In genomic region chr11:134328433-134328832, GRCh38 we compare ENCODE assay signal across 40 cellular contexts. TPM values are rescaled to one million over a fixed set of nuclear protein-coding genes. Genes with fewer than 3 reads are reported as not detected.
"Had no signal": no experiment of that assay in that cellular context is flagged by ENCODE, and none has a peak within 500 bp of the region (broad histone marks: within the 10 kb centered on the region; RNA-seq: fewer than 3 reads in every experiment).

No MANE protein-coding gene starts in this region.

- H3K36me3 ChIP-seq: ascending aorta, cardiac muscle cell had no signal

- DNase-seq: activated CD4-positive, alpha-beta memory T cell treated with anti-CD3 and anti-CD28 coated beads, Interleukin-2, amount 10 ng/mL, durations not matched to agents 7 days and 5 days; activated CD4-positive, alpha-beta T cell treated with anti-CD3 and anti-CD28 coated beads for 1 hour; activated CD4-positive, alpha-beta T cell treated with anti-CD3 and anti-CD28 coated beads for 36 hours; activated CD4-positive, alpha-beta T cell treated with anti-CD3 and anti-CD28 coated beads for 48 hours; activated CD4-positive, alpha-beta T cell treated with anti-CD3 and anti-CD28 coated beads, Interleukin-2, amount 10 ng/mL, durations not matched to agents 7 days and 5 days; activated CD4-positive, alpha-beta T cell treated with anti-CD3 and anti-CD28 coated beads, Interleukin-2, amount 50 U/mL, for 48 hours; activated CD4-positive, CD25-positive, alpha-beta regulatory T cell; activated CD8-positive, alpha-beta memory T cell treated with anti-CD3 and anti-CD28 coated beads for 24 hours; activated CD8-positive, alpha-beta memory T cell treated with anti-CD3 and anti-CD28 coated beads, Interleukin-2, amount 10 ng/mL, durations not matched to agents 7 days and 5 days; activated CD8-positive, alpha-beta memory T cell treated with anti-CD3 and anti-CD28 coated beads, Interleukin-2, amount 50 U/mL, for 48 hours; activated CD8-positive, alpha-beta T cell treated with anti-CD3 and anti-CD28 coated beads, Interleukin-2, amount 10 ng/mL, durations not matched to agents 7 days and 5 days; activated effector memory CD4-positive, alpha-beta T cell treated with Interleukin-2 at 50 U/mL for 16 hours; activated gamma-delta T cell; activated naive CD4-positive, alpha-beta T cell treated with anti-CD3 and anti-CD28 coated beads, Interleukin-2, amount 10 ng/mL, durations not matched to agents 7 days and 5 days; activated naive CD4-positive, alpha-beta T cell treated with Interleukin-2 at 50 U/mL for 16 hours; activated naive CD8-positive, alpha-beta T cell treated with anti-CD3 and anti-CD28 coated beads, Interleukin-2, amount 10 ng/mL, durations not matched to agents 7 days and 5 days; activated naive CD8-positive, alpha-beta T cell treated with anti-CD3 and anti-CD28 coated beads, Interleukin-2, amount 50 U/mL, for 24 hours; activated T-cell treated with anti-CD3 and anti-CD28 coated beads, Interleukin-2, amount 50 U/mL, for 24 hours; activated T-cell treated with anti-CD3 and anti-CD28 coated beads, Interleukin-2, amount 50 U/mL, for 48 hours; amygdala; anterior cingulate cortex; caudate nucleus; cerebellar nuclear complex; T-helper 1 cell; T-helper 2 cell; T-helper 9 cell; WERI-Rb-1 had no signal

- H3K4me3 Mint-ChIP-seq: activated CD4-positive, alpha-beta memory T cell treated with anti-CD3 and anti-CD28 coated beads, Interleukin-2, amount 10 ng/mL, durations not matched to agents 7 days and 5 days; activated CD4-positive, alpha-beta T cell treated with anti-CD3 and anti-CD28 coated beads for 36 hours; activated CD4-positive, alpha-beta T cell treated with anti-CD3 and anti-CD28 coated beads, Interleukin-2, amount 10 ng/mL, durations not matched to agents 7 days and 5 days; activated CD8-positive, alpha-beta memory T cell treated with anti-CD3 and anti-CD28 coated beads, Interleukin-2, amount 10 ng/mL, durations not matched to agents 7 days and 5 days; activated CD8-positive, alpha-beta T cell treated with anti-CD3 and anti-CD28 coated beads, Interleukin-2, amount 10 ng/mL, durations not matched to agents 7 days and 5 days; activated naive CD4-positive, alpha-beta T cell treated with anti-CD3 and anti-CD28 coated beads, Interleukin-2, amount 10 ng/mL, durations not matched to agents 7 days and 5 days; activated naive CD4-positive, alpha-beta T cell treated with anti-CD3 and anti-CD28 coated beads, Interleukin-2, amount 50 U/mL, for 24 hours; activated naive CD8-positive, alpha-beta T cell; activated naive CD8-positive, alpha-beta T cell treated with anti-CD3 and anti-CD28 coated beads, Interleukin-2, amount 10 ng/mL, durations not matched to agents 7 days and 5 days; activated naive CD8-positive, alpha-beta T cell treated with anti-CD3 and anti-CD28 coated beads, Interleukin-2, amount 50 U/mL, for 24 hours; activated T-cell treated with anti-CD3 and anti-CD28 coated beads, Interleukin-2, amount 50 U/mL, for 24 hours; central memory CD8-positive, alpha-beta T cell; T-helper 1 cell treated with Interleukin-12 subunit alpha and Interleukin-12 subunit beta and Interleukin-4 antibody, amounts not matched to agents 30 μg/mL and 1 μg/mL, for 36 hours; T-helper 2 cell treated with Interferon-gamma antibody and Interleukin-4, amounts not matched to agents 5 μg/mL and 100 μg/mL, for 36 hours; WTC11 had no signal

- H3K9me3 Mint-ChIP-seq: activated CD4-positive, alpha-beta memory T cell treated with anti-CD3 and anti-CD28 coated beads, Interleukin-2, amount 10 ng/mL, durations not matched to agents 7 days and 5 days; activated CD4-positive, alpha-beta T cell treated with anti-CD3 and anti-CD28 coated beads, Interleukin-2, amount 10 ng/mL, durations not matched to agents 7 days and 5 days; activated naive CD4-positive, alpha-beta T cell treated with anti-CD3 and anti-CD28 coated beads, Interleukin-2, amount 10 ng/mL, durations not matched to agents 7 days and 5 days; activated naive CD4-positive, alpha-beta T cell treated with anti-CD3 and anti-CD28 coated beads, Interleukin-2, amount 50 U/mL, for 24 hours; activated naive CD8-positive, alpha-beta T cell treated with anti-CD3 and anti-CD28 coated beads, Interleukin-2, amount 10 ng/mL, durations not matched to agents 7 days and 5 days; activated naive CD8-positive, alpha-beta T cell treated with anti-CD3 and anti-CD28 coated beads, Interleukin-2, amount 50 U/mL, for 24 hours; activated T-cell treated with anti-CD3 and anti-CD28 coated beads, Interleukin-2, amount 50 U/mL, for 24 hours; activated T-helper 2 cell treated with anti-CD3 and anti-CD28 coated beads, Interferon-gamma antibody, Interleukin-2, Interleukin-4, amounts not matched to agents 10 μg/mL and 5 μg/mL and 100 μg/mL, durations not matched to agents 14 hours and 24 hours and 36 hours; central memory CD8-positive, alpha-beta T cell; T-helper 1 cell treated with Interleukin-12 subunit alpha and Interleukin-12 subunit beta and Interleukin-4 antibody, amounts not matched to agents 30 μg/mL and 1 μg/mL, for 36 hours; T-helper 2 cell treated with Interferon-gamma antibody and Interleukin-4, amounts not matched to agents 5 μg/mL and 100 μg/mL, for 36 hours; WTC11 had no signal

- H3K27ac ChIP-seq: ascending aorta, cardiac muscle cell, WERI-Rb-1 had no signal

- FAIRE-seq: bronchial epithelial cell, TTC549 had no signal

- H3K4me3 ChIP-seq: ascending aorta, cardiac muscle cell had no signal

- H3K27ac Mint-ChIP-seq: activated CD4-positive, alpha-beta memory T cell treated with anti-CD3 and anti-CD28 coated beads, Interleukin-2, amount 10 ng/mL, durations not matched to agents 7 days and 5 days; activated CD4-positive, alpha-beta T cell treated with anti-CD3 and anti-CD28 coated beads for 36 hours; activated CD4-positive, alpha-beta T cell treated with anti-CD3 and anti-CD28 coated beads, Interleukin-2, amount 10 ng/mL, durations not matched to agents 7 days and 5 days; activated CD8-positive, alpha-beta memory T cell treated with anti-CD3 and anti-CD28 coated beads, Interleukin-2, amount 10 ng/mL, durations not matched to agents 7 days and 5 days; activated CD8-positive, alpha-beta T cell treated with anti-CD3 and anti-CD28 coated beads, Interleukin-2, amount 10 ng/mL, durations not matched to agents 7 days and 5 days; activated naive CD4-positive, alpha-beta T cell treated with anti-CD3 and anti-CD28 coated beads, Interleukin-2, amount 10 ng/mL, durations not matched to agents 7 days and 5 days; activated naive CD4-positive, alpha-beta T cell treated with anti-CD3 and anti-CD28 coated beads, Interleukin-2, amount 50 U/mL, for 24 hours; activated naive CD8-positive, alpha-beta T cell; activated naive CD8-positive, alpha-beta T cell treated with anti-CD3 and anti-CD28 coated beads, Interleukin-2, amount 10 ng/mL, durations not matched to agents 7 days and 5 days; activated naive CD8-positive, alpha-beta T cell treated with anti-CD3 and anti-CD28 coated beads, Interleukin-2, amount 50 U/mL, for 24 hours; activated T-cell treated with anti-CD3 and anti-CD28 coated beads, Interleukin-2, amount 50 U/mL, for 24 hours; activated T-helper 2 cell treated with anti-CD3 and anti-CD28 coated beads, Interferon-gamma antibody, Interleukin-2, Interleukin-4, amounts not matched to agents 10 μg/mL and 5 μg/mL and 100 μg/mL, durations not matched to agents 14 hours and 24 hours and 36 hours; brain; T-helper 1 cell treated with Interleukin-12 subunit alpha and Interleukin-12 subunit beta and Interleukin-4 antibody, amounts not matched to agents 30 μg/mL and 1 μg/mL, for 36 hours; T-helper 2 cell treated with Interferon-gamma antibody and Interleukin-4, amounts not matched to agents 5 μg/mL and 100 μg/mL, for 36 hours; WTC11 had no signal

- H3K27me3 Mint-ChIP-seq: central memory CD8-positive, alpha-beta T cell had no signal

- H3K27me3 ChIP-seq: ascending aorta had no signal

- H3K9me3 ChIP-seq: ascending aorta had no signal

- H3K36me3 Mint-ChIP-seq: activated CD8-positive, alpha-beta memory T cell treated with anti-CD3 and anti-CD28 coated beads, Interleukin-2, amount 10 ng/mL, durations not matched to agents 7 days and 5 days; activated naive CD4-positive, alpha-beta T cell treated with anti-CD3 and anti-CD28 coated beads, Interleukin-2, amount 10 ng/mL, durations not matched to agents 7 days and 5 days; activated naive CD4-positive, alpha-beta T cell treated with anti-CD3 and anti-CD28 coated beads, Interleukin-2, amount 50 U/mL, for 24 hours; activated naive CD8-positive, alpha-beta T cell; activated naive CD8-positive, alpha-beta T cell treated with anti-CD3 and anti-CD28 coated beads, Interleukin-2, amount 10 ng/mL, durations not matched to agents 7 days and 5 days; brain; WTC11 had no signal

RNA-seq across cellular contexts. Expression of gene GLB1L3, which starts 52.3 kb away (rescaled TPM):
- total RNA-seq: ascending aorta, cardiac muscle cell, chondrocyte had no signal
- polyA plus RNA-seq: cardiac muscle cell had no signal
